Comparison of ENCODE assay signal across 15 cellular contexts in the genomic region with DNA sequence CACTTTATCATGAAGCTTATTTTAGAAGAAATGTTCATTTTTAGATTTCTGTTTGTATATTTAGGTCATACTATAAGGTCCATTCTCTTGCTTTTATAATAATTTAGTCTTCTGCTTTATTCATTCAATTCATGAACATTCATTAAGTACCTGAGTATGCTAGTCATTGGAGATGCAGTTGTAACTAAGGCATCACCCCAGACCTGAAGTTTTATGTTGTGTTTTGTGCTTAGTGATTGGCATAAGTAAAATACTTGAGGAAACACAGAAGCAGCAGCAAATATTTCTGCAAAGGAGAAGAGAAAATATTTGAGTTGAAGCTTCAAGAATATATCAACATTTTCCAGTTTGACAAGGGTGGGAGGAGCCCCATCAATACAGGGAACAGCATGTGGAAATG.
DNase-seq lines count a peak whose midpoint lies in the region; ATAC-seq and TF ChIP-seq lines count a peak whose summit lies in the region.
"Had no signal": no experiment of that assay in that cellular context is flagged by ENCODE, and none has a peak within 500 bp of the region (broad histone marks: within the 10 kb centered on the region; RNA-seq: fewer than 3 reads in every experiment).

No MANE protein-coding gene starts in this region.

- H3K4me3 ChIP-seq in HUES48 (ENCODE audit: low read depth, low read length) = no peak overlapping the region
- H3K4me3 ChIP-seq in astrocyte of the spinal cord (ENCODE audit: low read depth, low read length) = no peak overlapping the region
- no peak overlapping the region for H3K4me3 ChIP-seq in left lung
- no peak overlapping the region for H3K4me3 ChIP-seq in smooth muscle cell
- no peak overlapping the region for H3K4me3 ChIP-seq in naive thymus-derived CD4-positive, alpha-beta T cell (ENCODE audit: low read length)
- H3K4me3 ChIP-seq: mucosa of descending colon had no signal

- POLR2A ChIA-PET in naive thymus-derived CD4-positive, alpha-beta T cell (lab: Charles Lee) = no interaction called here

- CTCF ChIA-PET in naive thymus-derived CD4-positive, alpha-beta T cell (lab: Charles Lee) = interaction anchor here (0.7 kb wide), 1 partner anchor 583 kb away, joined by 3 read pairs; no protein-coding TSS in a partner anchor

- TF ChIP-seq CTCF in astrocyte of the spinal cord (IDR thresholded peaks at IDR 0.05; ENCODE audit: low read depth, low read length) (no peak), left lung (IDR thresholded peaks at IDR 0.05) (no peak), smooth muscle cell (IDR thresholded peaks at IDR 0.05; ENCODE audit: borderline replicate concordance, insufficient read depth, poor library complexity, severe bottlenecking) (no peak)

- H3K9me3 ChIP-seq in HUES48 (ENCODE audit: control insufficient read depth, insufficient read depth, low read length) (no peaks in the 10 kb centered on the region), left lung (no peaks in the 10 kb centered on the region), smooth muscle cell (replicated peaks; ENCODE audit: low read depth) (no peaks in the 10 kb centered on the region)
- H3K9me3 ChIP-seq in naive thymus-derived CD4-positive, alpha-beta T cell (ENCODE audit: control insufficient read depth in 2 of 3, low read length in 3 of 3) = no peaks in the 10 kb centered on the region
- H3K9me3 ChIP-seq: mucosa of descending colon had no signal

- no peaks in the 10 kb centered on the region for H4K20me1 ChIP-seq in smooth muscle cell (ENCODE audit: low read depth)

- intact Hi-C loops in left lung (cut with DNase I) = no loop called here
- intact Hi-C loops in naive thymus-derived CD4-positive, alpha-beta T cell (cut with micrococcal nuclease) = no loop called here

- no peak overlapping the region for H3K27ac Mint-ChIP-seq in naive thymus-derived CD4-positive, alpha-beta T cell

- no peaks in the 10 kb centered on the region for H3K79me2 ChIP-seq in smooth muscle cell (ENCODE audit: low read depth)

- no peak overlapping the region for H3K4me3 Mint-ChIP-seq in naive thymus-derived CD4-positive, alpha-beta T cell

- H3K36me3 ChIP-seq in HUES48 (ENCODE audit: control insufficient read depth, insufficient read depth, low read length) (no peaks in the 10 kb centered on the region), left lung (no peaks in the 10 kb centered on the region), smooth muscle cell (ENCODE audit: low read depth) (no peaks in the 10 kb centered on the region)
- H3K36me3 ChIP-seq in naive thymus-derived CD4-positive, alpha-beta T cell (ENCODE audit: control insufficient read depth in 2 of 3, insufficient read depth in 3 of 3, low read length in 3 of 3) = no peaks in the 10 kb centered on the region

- H3K27me3 ChIP-seq in HUES48 (ENCODE audit: control insufficient read depth, insufficient read depth, low read length) (no peaks in the 10 kb centered on the region), left lung (no peaks in the 10 kb centered on the region), smooth muscle cell (ENCODE audit: low read depth) (no peaks in the 10 kb centered on the region)
- no peaks in the 10 kb centered on the region for H3K27me3 ChIP-seq in naive thymus-derived CD4-positive, alpha-beta T cell (ENCODE audit: control insufficient read depth in 2 of 2, insufficient read depth in 2 of 2, low read length in 2 of 2)

- H3K9ac ChIP-seq in HUES48 (ENCODE audit: low read depth, low read length) (no peak overlapping the region), smooth muscle cell (ENCODE audit: low read depth) (peak overlapping the region; percentile 19)

- peaks cover 0 to 2% (median 0%) of the 10 kb centered on the region in 7 donors for H3K4me1 Mint-ChIP-seq in naive thymus-derived CD4-positive, alpha-beta T cell

- no peak for ATAC-seq in left lung
- no peak for ATAC-seq in HG03135 (IDR thresholded peaks at IDR 0.05; ENCODE audit: unreplicated experiment)
- no peak for ATAC-seq in naive thymus-derived CD4-positive, alpha-beta T cell

- peaks cover 27% of the 10 kb centered on the region for H3F3A ChIP-seq in smooth muscle cell (ENCODE audit: low read depth)

- H3K36me3 Mint-ChIP-seq in naive thymus-derived CD4-positive, alpha-beta T cell = peaks cover 0 to 4% (median 0%) of the 10 kb centered on the region in 5 donors

- H3K27ac ChIP-seq in HUES48 (ENCODE audit: low read depth, low read length) = peak overlapping the region; percentile 96
- peak overlapping the region; percentile 75 to 89 for H3K27ac ChIP-seq in left lung
- H3K27ac ChIP-seq in smooth muscle cell (ENCODE audit: low read depth) = peak overlapping the region; percentile 97
- H3K27ac ChIP-seq in naive thymus-derived CD4-positive, alpha-beta T cell (ENCODE audit: low read depth, low read length) = no peak overlapping the region

- H2AFZ ChIP-seq in smooth muscle cell (ENCODE audit: low read depth) = no peak overlapping the region

- DNase-seq in astrocyte of the spinal cord (ENCODE audit: low read depth, low spot score) (peak; percentile 25), left lung (no peak), smooth muscle cell (lab: John Stamatoyannopoulos, UW; ENCODE audit: unreplicated experiment) (no peak), HuH-7.5 (ENCODE audit: low spot score) (no peak), SW 1271 (lab: John Stamatoyannopoulos, UW) (no peak)
- no peak for DNase-seq in naive thymus-derived CD4-positive, alpha-beta T cell
- DNase-seq: activated CD4-positive, CD25-positive, alpha-beta regulatory T cell; activated gamma-delta T cell; AML-193; mucosa of descending colon; NCI-H2107; NCI-H526 treated with DMSO at 0.1 percent for 48 hours; stimulated activated CD4-positive, alpha-beta T cell treated with anti-CD3 and anti-CD28 coated beads, Interleukin-1b, Interleukin-23, amount 100 ng/mL, for 48 hours had no signal

- H3K4me2 ChIP-seq in smooth muscle cell = peak overlapping the region; percentile 33

- H3K27me3 Mint-ChIP-seq in naive thymus-derived CD4-positive, alpha-beta T cell = no peaks in the 10 kb centered on the region

- H3K9me3 Mint-ChIP-seq in naive thymus-derived CD4-positive, alpha-beta T cell = no peaks in the 10 kb centered on the region

- H3K4me1 ChIP-seq in HUES48 (ENCODE audit: control insufficient read depth, insufficient read depth, low read length) = peaks cover 35% of the 10 kb centered on the region
- H3K4me1 ChIP-seq in left lung = peaks cover 12 to 39% of the 10 kb centered on the region in 2 donors
- H3K4me1 ChIP-seq in smooth muscle cell (ENCODE audit: low read depth) = peaks cover 31% of the 10 kb centered on the region
- no peaks in the 10 kb centered on the region for H3K4me1 ChIP-seq in naive thymus-derived CD4-positive, alpha-beta T cell (ENCODE audit: control insufficient read depth in 2 of 2, insufficient read depth in 2 of 2, low read length in 2 of 2)

- in situ Hi-C loops in astrocyte of the spinal cord (cut with HindIII; ENCODE audit: low sequenced_read_pairs) = no loop called here
